25 cellular contexts compared by ENCODE assay signal in genomic region chr11:86442827-86443226, GRCh38.
A peak's percentile ranks its signal among the peaks of the same experiment; 100 is the strongest.
DNase-seq lines count a peak whose midpoint lies in the region; ATAC-seq and TF ChIP-seq lines count a peak whose summit lies in the region.
"Had no signal": no experiment of that assay in that cellular context is flagged by ENCODE, and none has a peak within 500 bp of the region (broad histone marks: within the 10 kb centered on the region; RNA-seq: fewer than 3 reads in every experiment).

No MANE protein-coding gene starts in this region.

- H3K27me3 Mint-ChIP-seq in activated T-cell treated with anti-CD3 and anti-CD28 coated beads, Interleukin-2, amount 50 U/mL, for 24 hours, result no peaks in the 10 kb centered on the region
- H3K27me3 Mint-ChIP-seq: effector memory CD8-positive, alpha-beta T cell had no signal

- H3K4ac ChIP-seq in IMR-90 (ENCODE audit: low read depth, low read length), result peak overlapping the region; percentile 40

- in situ Hi-C loops in IMR-90 (cut with MboI; ENCODE audit: low sequenced_read_pairs), result loop anchor here (25.0 kb wide), 1 partner anchor 844 kb away; no protein-coding TSS in a partner anchor

- no peak for ATAC-seq in IMR-90 (ENCODE audit: low read depth)
- no peak for ATAC-seq in GM21737 (IDR thresholded peaks at IDR 0.05; ENCODE audit: unreplicated experiment)
- ATAC-seq: activated CD4-positive, CD25-positive, alpha-beta regulatory T cell treated with anti-CD3 and anti-CD28 coated beads, Interleukin-2, amount 50 U/mL, for 24 hours; effector memory CD8-positive, alpha-beta T cell; left colon had no signal

- peaks cover 53% of the 10 kb centered on the region for H3K4me1 Mint-ChIP-seq in activated T-cell treated with anti-CD3 and anti-CD28 coated beads, Interleukin-2, amount 50 U/mL, for 24 hours (ENCODE audit: low read depth)

- peaks cover 10% of the 10 kb centered on the region; the same call in 1 of the 2 replicates for H3K4me1 ChIP-seq in IMR-90 (ENCODE audit: control insufficient read depth, insufficient read depth, low read length)
- H3K4me1 ChIP-seq: BE2C, neural progenitor cell had no signal

- H3K27me3 ChIP-seq in IMR-90 (ENCODE audit: control insufficient read depth, insufficient read depth, low read length), result no peaks in the 10 kb centered on the region
- H3K27me3 ChIP-seq: BE2C, hepatocyte, neural progenitor cell had no signal

- dilution Hi-C loops in IMR-90 (cut with HindIII; ENCODE audit: low sequenced_read_pairs, unreplicated experiment), result no loop called here

- DNase-seq in activated T-cell treated with anti-CD3 and anti-CD28 coated beads, Interleukin-2, amount 50 U/mL, for 24 hours, result no peak
- DNase-seq in activated T-cell treated with anti-CD3 and anti-CD28 coated beads, Interleukin-2, amount 50 U/mL, for 48 hours, result no peak
- no peak for DNase-seq in IMR-90
- peak; percentile 51 for DNase-seq in fibroblast of the aortic adventitia (ENCODE audit: low read depth)
- DNase-seq in stromal cell of bone marrow (ENCODE audit: low read depth), result peak; percentile 83
- no peak for DNase-seq in amygdala (lab: John Stamatoyannopoulos, UW)
- DNase-seq in GM19240 (ENCODE audit: insufficient read length, low spot score), result no peak
- DNase-seq: activated CD8-positive, alpha-beta memory T cell treated with anti-CD3 and anti-CD28 coated beads for 24 hours; activated naive CD4-positive, alpha-beta T cell; anterior cingulate cortex; BE2C; effector memory CD8-positive, alpha-beta T cell; erythroblast; Karpas-422; left colon; NCI-H1436 treated with DMSO at 0.1 percent for 48 hours; NCI-H82; posterior cingulate gyrus; T-helper 1 cell; trophoblast cell had no signal

- H4K91ac ChIP-seq in IMR-90 (ENCODE audit: insufficient read depth, low read depth, low read length), result no peak overlapping the region; the same call in 1 of the 2 replicates

- no peak overlapping the region for H3K56ac ChIP-seq in IMR-90 (ENCODE audit: extremely low read depth, insufficient read depth, low read length)

- H4K20me1 ChIP-seq in IMR-90 (ENCODE audit: insufficient read depth, low read length), result no peaks in the 10 kb centered on the region

- no peak overlapping the region for H2BK20ac ChIP-seq in IMR-90 (ENCODE audit: low read depth, low read length)

- TF ChIP-seq RAD21 in IMR-90 (IDR thresholded peaks at IDR 0.05; ENCODE audit: low read length), result no peak

- CTCF ChIA-PET in IMR-90 (lab: Yijun Ruan, JAX), result interaction anchor here (0.7 to 1.1 kb wide), 2 partner anchors 11 to 82 kb away, joined by 3 to 4 read pairs; no protein-coding TSS in a partner anchor

- H2BK15ac ChIP-seq in IMR-90 (ENCODE audit: low read depth, low read length), result no peak overlapping the region

- POLR2A ChIA-PET in IMR-90 (lab: Charles Lee; ENCODE audit: unreplicated experiment), result no interaction called here

- no peak overlapping the region for H2AFZ ChIP-seq in IMR-90 (replicated peaks; ENCODE audit: low read length, poor library complexity)
- H2AFZ ChIP-seq: hepatocyte, neural progenitor cell had no signal

- H3K27ac Mint-ChIP-seq in activated T-cell treated with anti-CD3 and anti-CD28 coated beads, Interleukin-2, amount 50 U/mL, for 24 hours, result peak overlapping the region; percentile 62
- H3K27ac Mint-ChIP-seq: effector memory CD8-positive, alpha-beta T cell; neural progenitor cell had no signal

- intact Hi-C loops in IMR-90 (cut with micrococcal nuclease), result no loop called here

- no TSS peak for BruUV-seq in IMR-90 (replicated peaks; lab: Mats Ljungman, UMichigan)

- H2BK120ac ChIP-seq in IMR-90 (ENCODE audit: low read depth, low read length), result no peak overlapping the region

- H2AK5ac ChIP-seq in IMR-90 (ENCODE audit: low read depth, low read length), result peak overlapping the region; percentile 41

- H3K14ac ChIP-seq in IMR-90 (replicated peaks; ENCODE audit: low read depth, low read length), result peak overlapping the region; percentile 44

- H3K18ac ChIP-seq in IMR-90 (ENCODE audit: low read depth, low read length), result no peak overlapping the region

- H3K79me1 ChIP-seq in IMR-90 (ENCODE audit: low read depth in 1 of 2, low read length in 2 of 2), result no peaks in the 10 kb centered on the region

- no peak overlapping the region for H3K23ac ChIP-seq in IMR-90 (ENCODE audit: low read depth, low read length)

- no peak for TF ChIP-seq POLR2A in IMR-90 (IDR thresholded peaks at IDR 0.05; ENCODE audit: low read depth, low read length)

- no peak overlapping the region for H3K4me3 Mint-ChIP-seq in activated T-cell treated with anti-CD3 and anti-CD28 coated beads, Interleukin-2, amount 50 U/mL, for 24 hours
- H3K4me3 Mint-ChIP-seq: effector memory CD8-positive, alpha-beta T cell; neural progenitor cell had no signal

- WGBS in IMR-90 (ENCODE audit: extremely low coverage in 2 of 2, insufficient read length in 1 of 2), 2 experiments, result no CpG with 5 or more reads among the region's 5 CpGs

- H4K5ac ChIP-seq in IMR-90 (ENCODE audit: low read depth, low read length), result no peak overlapping the region

- no peak overlapping the region for H3K27ac ChIP-seq in IMR-90 (ENCODE audit: insufficient read depth, low read length)
- H3K27ac ChIP-seq: hepatocyte, neural progenitor cell had no signal

- no peak overlapping the region for H3K9ac ChIP-seq in IMR-90 (ENCODE audit: low read depth, low read length)
- H3K9ac ChIP-seq: neural progenitor cell had no signal

- H3K9me3 Mint-ChIP-seq in activated T-cell treated with anti-CD3 and anti-CD28 coated beads, Interleukin-2, amount 50 U/mL, for 24 hours, result no peaks in the 10 kb centered on the region
- H3K9me3 Mint-ChIP-seq: effector memory CD8-positive, alpha-beta T cell; neural progenitor cell had no signal

- H3K36me3 ChIP-seq in IMR-90 (ENCODE audit: control insufficient read depth, insufficient read depth, low read length), result no peaks in the 10 kb centered on the region
- H3K36me3 ChIP-seq: BE2C, neural progenitor cell had no signal

- H3K9me3 ChIP-seq in IMR-90 (ENCODE audit: control insufficient read depth, insufficient read depth, low read length), result no peaks in the 10 kb centered on the region
- H3K9me3 ChIP-seq: BE2C had no signal

- no peaks in the 10 kb centered on the region for H3K36me3 Mint-ChIP-seq in activated T-cell treated with anti-CD3 and anti-CD28 coated beads, Interleukin-2, amount 50 U/mL, for 24 hours (ENCODE audit: low read depth)
- H3K36me3 Mint-ChIP-seq: neural progenitor cell had no signal

- H2AK9ac ChIP-seq in IMR-90 (replicated peaks; ENCODE audit: low read depth, low read length, poor library complexity), result no peak overlapping the region

- H3K4me3 ChIP-seq in IMR-90 (ENCODE audit: insufficient read depth, low read depth, low read length), result no peak overlapping the region
- H3K4me3 ChIP-seq in fibroblast of the aortic adventitia (ENCODE audit: low read depth, low read length), result no peak overlapping the region
- H3K4me3 ChIP-seq: coronary artery, hepatocyte, neural progenitor cell had no signal

- no peak overlapping the region for H3K4me2 ChIP-seq in IMR-90 (ENCODE audit: low read depth, low read length)
- H3K4me2 ChIP-seq: hepatocyte, neural progenitor cell had no signal

- no peak overlapping the region for H2BK5ac ChIP-seq in IMR-90 (ENCODE audit: low read depth, low read length, poor library complexity, severe bottlenecking)

- TF ChIP-seq CTCF in IMR-90 (conservative IDR thresholded peaks at IDR 0.05; ENCODE audit: low read depth, low read length) (no peak), fibroblast of the aortic adventitia (IDR thresholded peaks at IDR 0.05; ENCODE audit: insufficient read depth, low read length) (no peak)

- no peak overlapping the region for H4K8ac ChIP-seq in IMR-90 (ENCODE audit: low read depth in 2 of 2, low read length in 2 of 2)

- H3K9me1 ChIP-seq in IMR-90 (ENCODE audit: insufficient read depth, low read length), result 0 out of 2 replicates have a peak, but pooled peaks cover 4% of the 10 kb centered on the region

TF ChIP-seq in IMR-90, 13 proteins besides CTCF, POLR2A, EP300 and RAD21:
- TF ChIP-seq RCOR1 (IDR thresholded peaks at IDR 0.05; ENCODE audit: insufficient replicate concordance, low read length), result no peak
- no peak for TF ChIP-seq MAZ (IDR thresholded peaks at IDR 0.05; ENCODE audit: borderline replicate concordance, low read depth, low read length)
- TF ChIP-seq USF2 (IDR thresholded peaks at IDR 0.05; ENCODE audit: low read depth, low read length), result no peak
- no peak for TF ChIP-seq RFX5 (IDR thresholded peaks at IDR 0.05; ENCODE audit: low read depth, low read length)
- TF ChIP-seq FOS (IDR thresholded peaks at IDR 0.05; ENCODE audit: low read depth, low read length), result no peak

Comparison
In these comparisons a context has a peak if more than half of its experiments do, and no peak if none do; other contexts are left out.
1. DNase-seq: peak in fibroblast of the aortic adventitia (single experiment) and stromal cell of bone marrow (single experiment); none in activated T-cell treated with anti-CD3 and anti-CD28 coated beads, Interleukin-2, amount 50 U/mL, for 24 hours (single experiment), activated T-cell treated with anti-CD3 and anti-CD28 coated beads, Interleukin-2, amount 50 U/mL, for 48 hours (0 of 2), IMR-90 (single experiment), amygdala (0 of 56) and GM19240 (single experiment).